ENCODE assay signal across 16 cellular contexts in the genomic region with DNA sequence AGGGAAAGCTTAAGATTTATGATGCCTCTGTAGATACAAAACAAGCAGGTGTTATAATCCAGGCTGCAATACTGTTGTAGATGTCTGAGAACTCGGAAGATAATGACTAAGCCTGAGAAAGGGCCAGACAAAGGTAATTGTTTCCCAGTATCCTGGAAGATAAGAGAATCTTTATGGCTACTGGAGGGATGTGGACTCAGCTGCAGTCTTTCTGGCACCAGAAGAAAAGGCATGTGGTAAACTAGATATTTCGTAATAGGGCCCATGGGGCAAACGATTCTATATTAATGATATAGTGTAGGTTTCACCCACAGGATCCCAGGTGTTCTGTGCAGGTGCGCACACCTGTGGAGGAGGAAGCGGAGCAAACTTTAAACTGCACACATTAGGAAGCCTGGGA. TPM values are rescaled to one million over a fixed set of nuclear protein-coding genes. Genes with fewer than 3 reads are reported as not detected.
DNase-seq lines count a peak whose midpoint lies in the region; ATAC-seq, FAIRE-seq and TF ChIP-seq lines count a peak whose summit lies in the region.
"Had no signal": no experiment of that assay in that cellular context is flagged by ENCODE, and none has a peak within 500 bp of the region (broad histone marks: within the 10 kb centered on the region; RNA-seq: fewer than 3 reads in every experiment).

No MANE protein-coding gene starts in this region.

- DNase-seq in Caco-2 (peak; percentile 80 to 83), LoVo (ENCODE audit: low spot score) (peak; percentile 85), OCI-LY7 (ENCODE audit: low spot score) (peak; percentile 30), keratinocyte (ENCODE audit: low read depth, low spot score) (peak; percentile 54), middle frontal gyrus (ENCODE audit: extremely low spot score, low spot score) (no peak)
- no peak for DNase-seq in stimulated activated CD8-positive, alpha-beta memory T cell treated with anti-CD3 and anti-CD28 coated beads, Interleukin-4, amount 100 ng/mL, for 48 hours
- DNase-seq in activated T-cell treated with anti-CD3 and anti-CD28 coated beads, Interleukin-2, amount 50 U/mL, for 4 hours, result no peak
- DNase-seq: caudate nucleus; CD4-positive, alpha-beta T cell; H9; naive B cell; upper lobe of right lung had no signal

- H3K4me3 Mint-ChIP-seq in Caco-2 (ENCODE audit: unreplicated experiment), result peak overlapping the region; percentile 32
- H3K4me3 Mint-ChIP-seq in activated T-cell treated with anti-CD3 and anti-CD28 coated beads, Interleukin-2, amount 50 U/mL, for 4 hours, result no peak overlapping the region
- H3K4me3 Mint-ChIP-seq: activated T-helper 17 cell treated with anti-CD3 and anti-CD28 coated beads, Interleukin-2, amount 50 U/mL, for 72 hours; CD4-positive, alpha-beta T cell; H9; naive B cell had no signal

- H3K9me3 ChIP-seq in Caco-2 (no peaks in the 10 kb centered on the region), OCI-LY7 (ENCODE audit: low read length) (no peaks in the 10 kb centered on the region), keratinocyte (ENCODE audit: control insufficient read depth, low read depth, low read length) (no peaks in the 10 kb centered on the region)
- H3K9me3 ChIP-seq: esophagus muscularis mucosa, SJSA1, upper lobe of right lung had no signal

- BruUV-seq in Caco-2 (replicated peaks; lab: Mats Ljungman, UMichigan) (no TSS peak), OCI-LY7 (replicated peaks; lab: Mats Ljungman, UMichigan) (no TSS peak)

- H3K4me1 ChIP-seq in Caco-2, result peaks cover 33% of the 10 kb centered on the region
- peaks cover 16% of the 10 kb centered on the region for H3K4me1 ChIP-seq in OCI-LY7 (ENCODE audit: insufficient read depth, low read length, poor library complexity, severe bottlenecking)
- peaks cover 26% of the 10 kb centered on the region for H3K4me1 ChIP-seq in keratinocyte (ENCODE audit: control insufficient read depth, extremely low read depth, insufficient read depth, low read length)

- ATAC-seq in activated T-cell treated with anti-CD3 and anti-CD28 coated beads, Interleukin-2, amount 50 U/mL, for 4 hours, result no peak
- no peak for ATAC-seq in HG03432 (IDR thresholded peaks at IDR 0.05; ENCODE audit: unreplicated experiment)
- ATAC-seq: activated T-helper 17 cell treated with anti-CD3 and anti-CD28 coated beads, Interleukin-2, amount 50 U/mL, for 72 hours had no signal

- no peak overlapping the region for H3K9ac ChIP-seq in keratinocyte (ENCODE audit: control insufficient read depth, extremely low read depth, insufficient read depth, low read length)

- no peaks in the 10 kb centered on the region for H3K27me3 ChIP-seq in Caco-2 (replicated peaks; ENCODE audit: control insufficient read depth, insufficient read depth, low read length)
- no peaks in the 10 kb centered on the region for H3K27me3 ChIP-seq in keratinocyte (ENCODE audit: control insufficient read depth, extremely low read depth, insufficient read depth, low read length)
- H3K27me3 ChIP-seq: esophagus muscularis mucosa, SJSA1, upper lobe of right lung had no signal

- no peak overlapping the region for H3K4me3 ChIP-seq in Caco-2 (ENCODE audit: low read depth, low read length)
- H3K4me3 ChIP-seq in OCI-LY7 (ENCODE audit: low read depth, low read length, poor library complexity, severe bottlenecking), result no peak overlapping the region
- H3K4me3 ChIP-seq in keratinocyte (ENCODE audit: control insufficient read depth in 2 of 3, extremely low read depth in 1 of 3, insufficient read depth in 2 of 3, low read depth in 1 of 3, low read length in 3 of 3), result no peak overlapping the region
- H3K4me3 ChIP-seq: esophagus muscularis mucosa, SJSA1, upper lobe of right lung had no signal

- intact Hi-C loops in Caco-2 (cut with micrococcal nuclease; ENCODE audit: unreplicated experiment), result loop anchor here (1.0 kb wide), 2 partner anchors 51 to 59 kb away; partner anchors contain the start of gene CDKN1B
- intact Hi-C loops in OCI-LY7 (cut with micrococcal nuclease; ENCODE audit: unreplicated experiment), result no loop called here

- H3K9me2 ChIP-seq in OCI-LY7 (ENCODE audit: insufficient read depth, low read length), result no peaks in the 10 kb centered on the region

- CTCF ChIA-PET in Caco-2 (lab: Charles Lee), result interaction anchor here (0.6 to 1.9 kb wide), 3 partner anchors 39 to 200 kb away, joined by 4 to 7 read pairs (median 4); no protein-coding TSS in a partner anchor
- CTCF ChIA-PET in OCI-LY7 (lab: Charles Lee; ENCODE audit: unreplicated experiment), result no interaction called here

- H3K9me3 Mint-ChIP-seq in Caco-2 (ENCODE audit: unreplicated experiment), result peaks cover 13% of the 10 kb centered on the region
- H3K9me3 Mint-ChIP-seq in activated T-cell treated with anti-CD3 and anti-CD28 coated beads, Interleukin-2, amount 50 U/mL, for 4 hours, result peaks cover 2% of the 10 kb centered on the region
- H3K9me3 Mint-ChIP-seq: activated T-helper 17 cell treated with anti-CD3 and anti-CD28 coated beads, Interleukin-2, amount 50 U/mL, for 72 hours had no signal

- H4K20me1 ChIP-seq in OCI-LY7 (ENCODE audit: insufficient read depth, low read length) (no peaks in the 10 kb centered on the region), keratinocyte (ENCODE audit: control insufficient read depth, extremely low read depth, insufficient read depth, low read length) (no peaks in the 10 kb centered on the region)

- no peaks in the 10 kb centered on the region for H3K36me3 Mint-ChIP-seq in Caco-2 (ENCODE audit: insufficient read depth, unreplicated experiment)
- H3K36me3 Mint-ChIP-seq in activated T-cell treated with anti-CD3 and anti-CD28 coated beads, Interleukin-2, amount 50 U/mL, for 4 hours (ENCODE audit: insufficient read depth), result no peaks in the 10 kb centered on the region

- POLR2A ChIA-PET in Caco-2 (lab: Charles Lee) (interaction anchor here (0.6 to 0.9 kb wide), 3 partner anchors 11 to 20 kb away, joined by 3 to 7 read pairs (median 3); no protein-coding TSS in a partner anchor), OCI-LY7 (lab: Charles Lee) (interaction anchor here (1.3 kb wide), 1 partner anchor 15 kb away, joined by 3 read pairs; no protein-coding TSS in a partner anchor)

- H3K9me1 ChIP-seq in keratinocyte (ENCODE audit: control insufficient read depth, extremely low read depth, insufficient read depth, low read length), result no peaks in the 10 kb centered on the region

- no peaks in the 10 kb centered on the region for H3K36me3 ChIP-seq in Caco-2 (ENCODE audit: control insufficient read depth, insufficient read depth, low read length)
- no peaks in the 10 kb centered on the region for H3K36me3 ChIP-seq in OCI-LY7 (ENCODE audit: insufficient read depth, low read length)
- no peaks in the 10 kb centered on the region for H3K36me3 ChIP-seq in keratinocyte (ENCODE audit: control insufficient read depth in 2 of 2, extremely low read depth in 1 of 2, insufficient read depth in 2 of 2, low read length in 2 of 2)
- H3K36me3 ChIP-seq: esophagus muscularis mucosa, SJSA1, upper lobe of right lung had no signal

- no peak for TF ChIP-seq CTCF in Caco-2 (IDR thresholded peaks at IDR 0.05; ENCODE audit: insufficient read depth in 1 of 2, low read depth in 1 of 2, low read length in 1 of 2, severe bottlenecking in 1 of 2, unreplicated experiment in 1 of 2)
- no peak for TF ChIP-seq CTCF in OCI-LY7 (conservative IDR thresholded peaks at IDR 0.05; ENCODE audit: low read length)
- TF ChIP-seq CTCF in keratinocyte (optimal IDR thresholded peaks at IDR 0.05 in 1 of 3, IDR thresholded peaks at IDR 0.05 in 1 of 3, conservative IDR thresholded peaks at IDR 0.05 in 1 of 3; ENCODE audit: extremely low read depth in 1 of 3, insufficient read depth in 2 of 3, low read length in 3 of 3), result no peak

- H3K27ac ChIP-seq in OCI-LY7 (ENCODE audit: low read depth, low read length, poor library complexity, severe bottlenecking) (no peak overlapping the region), keratinocyte (ENCODE audit: control insufficient read depth, insufficient read depth, low read length) (no peak overlapping the region)
- H3K27ac ChIP-seq: esophagus muscularis mucosa, SJSA1, upper lobe of right lung had no signal

- peak overlapping the region; percentile 40 for H3K4me2 ChIP-seq in OCI-LY7 (ENCODE audit: low read length)
- no peak overlapping the region for H3K4me2 ChIP-seq in keratinocyte (ENCODE audit: control insufficient read depth, extremely low read depth, insufficient read depth, low read depth, low read length)

- peak; percentile 83 for FAIRE-seq in keratinocyte (lab: Jason Lieb, UNC)

- peak overlapping the region; percentile 42 for H3K27ac Mint-ChIP-seq in Caco-2 (ENCODE audit: unreplicated experiment)
- H3K27ac Mint-ChIP-seq: activated T-helper 17 cell treated with anti-CD3 and anti-CD28 coated beads, Interleukin-2, amount 50 U/mL, for 72 hours; CD4-positive, alpha-beta T cell; H9 had no signal

- peaks cover 40% of the 10 kb centered on the region for H3K4me1 Mint-ChIP-seq in Caco-2 (ENCODE audit: low read depth, unreplicated experiment)
- no peaks in the 10 kb centered on the region for H3K4me1 Mint-ChIP-seq in activated T-cell treated with anti-CD3 and anti-CD28 coated beads, Interleukin-2, amount 50 U/mL, for 4 hours (ENCODE audit: low read depth)
- H3K4me1 Mint-ChIP-seq: activated T-helper 17 cell treated with anti-CD3 and anti-CD28 coated beads, Interleukin-2, amount 50 U/mL, for 72 hours; H9; naive B cell had no signal

- dilution Hi-C loops in keratinocyte (cut with MboI; ENCODE audit: extremely low pct_ligation_motif_present, low sequenced_read_pairs), result no loop called here

- H3K79me2 ChIP-seq in OCI-LY7 (ENCODE audit: insufficient read depth, low read depth, low read length), result no peaks in the 10 kb centered on the region
- no peaks in the 10 kb centered on the region for H3K79me2 ChIP-seq in keratinocyte (ENCODE audit: control insufficient read depth, insufficient read depth, low read length)

- H2AFZ ChIP-seq in OCI-LY7 (ENCODE audit: low read length) (no peak overlapping the region), keratinocyte (ENCODE audit: control insufficient read depth, low read length) (no peak overlapping the region)

- no peaks in the 10 kb centered on the region for H3K27me3 Mint-ChIP-seq in Caco-2 (ENCODE audit: insufficient read depth, unreplicated experiment)
- H3K27me3 Mint-ChIP-seq in activated T-cell treated with anti-CD3 and anti-CD28 coated beads, Interleukin-2, amount 50 U/mL, for 4 hours (ENCODE audit: low read depth), result no peaks in the 10 kb centered on the region
- H3K27me3 Mint-ChIP-seq: activated T-helper 17 cell treated with anti-CD3 and anti-CD28 coated beads, Interleukin-2, amount 50 U/mL, for 72 hours; CD4-positive, alpha-beta T cell; naive B cell had no signal

RNA-seq across cellular contexts. Expression of gene APOLD1, which starts 9.2 kb away (rescaled TPM):
- 4.1 and 4.7 TPM in 2 replicates for total RNA-seq in Caco-2 (2022)
- total RNA-seq in OCI-LY7 (2014; rRNA removed; shearing (Covaris generic)), result 12.2 and 22.5 TPM in 2 replicates
- total RNA-seq in OCI-LY7 (2022), result 25.8 and 29.5 TPM in 2 replicates
- polyA plus RNA-seq in keratinocyte, result 0.34 to 0.36 TPM (median 0.34 TPM) in 3 replicates
- polyA plus RNA-seq in keratinocyte (2011; ENCODE audit: low read depth), result 0.05 TPM
- polyA plus RNA-seq in keratinocyte (2011; cell fraction: cytosol; rRNA removed), result 0.17 and 0.40 TPM in 2 replicates
- 0.34 and 0.36 TPM in 2 replicates for polyA plus RNA-seq in keratinocyte (2011; cell fraction: nucleus; rRNA removed)
- 0.22 and 0.34 TPM in 2 replicates for polyA plus RNA-seq in keratinocyte (2012; ENCODE audit: low replicate concordance)
- polyA minus RNA-seq in keratinocyte, result 0.26 to 0.33 TPM (median 0.26 TPM) in 3 replicates
- polyA minus RNA-seq in keratinocyte (2011; cell fraction: cytosol; rRNA and poly(A)+ RNA removed), result 0.58 TPM
- 0.31 and 0.32 TPM in 2 replicates for polyA minus RNA-seq in keratinocyte (2011; cell fraction: nucleus; rRNA and poly(A)+ RNA removed)
- total RNA-seq in activated T-cell treated with anti-CD3 and anti-CD28 coated beads, Interleukin-2, amount 50 U/mL, for 4 hours, result 1 to 10 TPM; 1.2 to 1.6 (median 1.6) TPM

RNA-seq across cellular contexts. Expression of gene DDX47, which starts 36.9 kb away (rescaled TPM):
- 121 and 138 TPM in 2 replicates for total RNA-seq in Caco-2 (2022)
- total RNA-seq in OCI-LY7 (2014; rRNA removed; shearing (Covaris generic)), result 39.8 and 45.1 TPM in 2 replicates
- total RNA-seq in OCI-LY7 (2022), result 50.4 and 59.1 TPM in 2 replicates
- polyA plus RNA-seq in keratinocyte, result 52.9 to 92.6 TPM (median 90.2 TPM) in 3 replicates
- 28.2 TPM for polyA plus RNA-seq in keratinocyte (2011; ENCODE audit: low read depth)
- polyA plus RNA-seq in keratinocyte (2011; cell fraction: cytosol; rRNA removed), result 62.7 and 107 TPM in 2 replicates
- polyA plus RNA-seq in keratinocyte (2011; cell fraction: nucleus; rRNA removed), result 129 and 167 TPM in 2 replicates
- polyA plus RNA-seq in keratinocyte (2012; ENCODE audit: low replicate concordance), result 53.1 and 62.8 TPM in 2 replicates
- polyA minus RNA-seq in keratinocyte, result 41.9 to 55.1 TPM (median 42.5 TPM) in 3 replicates
- polyA minus RNA-seq in keratinocyte (2011; cell fraction: cytosol; rRNA and poly(A)+ RNA removed), result 34.1 TPM
- 33.2 and 61.5 TPM in 2 replicates for polyA minus RNA-seq in keratinocyte (2011; cell fraction: nucleus; rRNA and poly(A)+ RNA removed)
- total RNA-seq in activated T-cell treated with anti-CD3 and anti-CD28 coated beads, Interleukin-2, amount 50 U/mL, for 4 hours, result 100 to 1,000 TPM; 128 to 141 (median 137) TPM

RNA-seq across cellular contexts. Expression of gene CDKN1B, which starts 59.1 kb away (rescaled TPM):
- total RNA-seq in Caco-2 (2022) (107 and 115 TPM in 2 replicates), OCI-LY7 (2022) (45.3 and 54.7 TPM in 2 replicates)
- 59.4 and 65.7 TPM in 2 replicates for total RNA-seq in OCI-LY7 (2014; rRNA removed; shearing (Covaris generic))
- polyA plus RNA-seq in keratinocyte, result 2.9 to 5.5 TPM (median 5.1 TPM) in 3 replicates
- 16.5 TPM for polyA plus RNA-seq in keratinocyte (2011; ENCODE audit: low read depth)
- 1.5 and 2.4 TPM in 2 replicates for polyA plus RNA-seq in keratinocyte (2011; cell fraction: cytosol; rRNA removed)
- polyA plus RNA-seq in keratinocyte (2011; cell fraction: nucleus; rRNA removed), result 3.4 and 4.0 TPM in 2 replicates
- 8.1 and 9.2 TPM in 2 replicates for polyA plus RNA-seq in keratinocyte (2012; ENCODE audit: low replicate concordance)
- 0.89 to 3.2 TPM (median 1.2 TPM) in 3 replicates for polyA minus RNA-seq in keratinocyte
- polyA minus RNA-seq in keratinocyte (2011; cell fraction: cytosol; rRNA and poly(A)+ RNA removed), result 6.9 TPM
- 5.5 and 6.0 TPM in 2 replicates for polyA minus RNA-seq in keratinocyte (2011; cell fraction: nucleus; rRNA and poly(A)+ RNA removed)
- 10 to 100 TPM; 15.6 to 27.7 (median 24.5) TPM for total RNA-seq in activated T-cell treated with anti-CD3 and anti-CD28 coated beads, Interleukin-2, amount 50 U/mL, for 4 hours

Comparison
In these comparisons a context has a peak if more than half of its experiments do, and no peak if none do; other contexts are left out.
1. DNase-seq: peak in Caco-2 (2 of 2), LoVo (single experiment), OCI-LY7 (single experiment) and keratinocyte (single experiment); none in middle frontal gyrus (single experiment), stimulated activated CD8-positive, alpha-beta memory T cell treated with anti-CD3 and anti-CD28 coated beads, Interleukin-4, amount 100 ng/mL, for 48 hours (single experiment) and activated T-cell treated with anti-CD3 and anti-CD28 coated beads, Interleukin-2, amount 50 U/mL, for 4 hours (single experiment).